Comparison of ENCODE assay signal across 1 cellular context in genomic region chr19:38277969-38278680, GRCh38.
TF ChIP-seq lines count a peak whose summit lies in the region.

No MANE protein-coding gene starts in this region.

TF ChIP-seq in WTC11, 78 proteins besides CTCF, POLR2A, EP300 and RAD21 (continued from another document):
- no peak for TF ChIP-seq HMGXB4 (CRISPR knock-in tag; IDR thresholded peaks at IDR 0.05)
- no peak for TF ChIP-seq GTF2I (CRISPR knock-in tag; conservative IDR thresholded peaks at IDR 0.05)
- TF ChIP-seq ZNF396 (CRISPR knock-in tag; IDR thresholded peaks at IDR 0.05; ENCODE audit: borderline replicate concordance) = no peak
- no peak for TF ChIP-seq TEAD1 (CRISPR knock-in tag; IDR thresholded peaks at IDR 0.05)
- TF ChIP-seq SP1 (CRISPR knock-in tag; conservative IDR thresholded peaks at IDR 0.05) = no peak
- TF ChIP-seq ATF6 (CRISPR knock-in tag; IDR thresholded peaks at IDR 0.05) = no peak
- no peak for TF ChIP-seq ATF1 (CRISPR knock-in tag; IDR thresholded peaks at IDR 0.05)
- TF ChIP-seq, protein P1, sequence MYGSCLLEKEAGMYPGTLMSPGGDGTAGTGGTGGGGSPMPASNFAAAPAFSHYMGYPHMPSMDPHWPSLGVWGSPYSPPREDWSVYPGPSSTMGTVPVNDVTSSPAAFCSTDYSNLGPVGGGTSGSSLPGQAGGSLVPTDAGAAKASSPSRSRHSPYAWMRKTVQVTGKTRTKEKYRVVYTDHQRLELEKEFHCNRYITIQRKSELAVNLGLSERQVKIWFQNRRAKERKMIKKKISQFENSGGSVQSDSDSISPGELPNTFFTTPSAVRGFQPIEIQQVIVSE (CRISPR knock-in tag; IDR thresholded peaks at IDR 0.05; ENCODE audit: borderline replicate concordance) = no peak
- TF ChIP-seq GABPB1 (CRISPR knock-in tag; IDR thresholded peaks at IDR 0.05) = no peak
- TF ChIP-seq E2F4 (CRISPR knock-in tag; IDR thresholded peaks at IDR 0.05; ENCODE audit: borderline replicate concordance, low read depth) = no peak
- no peak for TF ChIP-seq EMX1 (CRISPR knock-in tag; IDR thresholded peaks at IDR 0.05)
- TF ChIP-seq CREM (CRISPR knock-in tag; IDR thresholded peaks at IDR 0.05) = no peak
